ENCODE assay signal across 8 cellular contexts in the genomic region with DNA sequence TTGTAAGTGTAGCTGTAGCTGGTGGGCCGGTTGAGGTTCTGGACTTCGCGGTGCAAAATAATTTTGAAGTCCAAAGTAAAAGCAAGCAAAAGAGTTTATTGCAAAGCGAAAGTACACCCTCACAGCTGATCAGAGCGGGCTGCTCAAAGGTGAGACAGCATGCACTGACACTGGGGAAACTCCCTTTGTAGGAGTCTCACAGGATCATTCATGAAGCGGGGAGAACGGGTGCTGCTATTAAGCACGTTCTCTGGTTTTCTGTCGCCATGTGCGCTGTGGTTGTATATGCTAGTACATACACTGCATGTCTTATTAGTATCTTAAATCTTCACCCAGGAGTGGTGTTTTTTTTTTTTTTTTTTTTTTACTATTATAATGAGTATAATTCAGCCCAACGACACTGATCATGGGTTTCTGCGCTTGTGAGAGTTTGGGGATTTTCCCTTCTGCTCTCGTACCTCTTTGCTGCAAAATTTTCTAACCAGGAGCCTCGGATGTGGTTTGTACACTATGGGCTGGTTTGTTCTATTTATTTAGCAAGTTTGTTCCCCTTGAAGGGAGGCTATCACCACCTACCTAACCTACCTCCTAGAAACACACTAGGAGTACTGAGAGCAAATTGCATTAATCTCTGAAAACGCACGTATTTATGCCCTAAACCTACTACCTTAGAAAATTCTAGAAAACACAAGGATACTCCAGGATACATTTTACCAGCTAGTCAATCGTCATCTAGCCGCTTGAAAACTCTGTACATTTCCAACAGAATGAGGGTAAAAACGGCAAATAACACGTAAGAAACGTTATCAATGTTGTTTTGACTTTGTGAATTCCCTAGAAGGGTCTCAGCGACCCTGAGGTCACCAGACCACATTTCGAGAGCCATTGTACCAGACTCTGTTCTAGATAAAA. TPM values are rescaled to one million over a fixed set of nuclear protein-coding genes. Genes with fewer than 3 reads are reported as not detected.
DNase-seq lines count a peak whose midpoint lies in the region; ATAC-seq and TF ChIP-seq lines count a peak whose summit lies in the region.

No MANE protein-coding gene starts in this region.

- H3K4me1 ChIP-seq in cardiac muscle cell (ENCODE audit: low read depth): peaks cover 4% of the 10 kb centered on the region

- H3K36me3 ChIP-seq in cardiac muscle cell: peaks cover 8% of the 10 kb centered on the region

- no peaks in the 10 kb centered on the region for H3K9me3 ChIP-seq in cardiac muscle cell (ENCODE audit: low read depth)

- intact Hi-C loops in Right ventricle myocardium superior (cut with DNase I): no loop called here

- no peaks in the 10 kb centered on the region for H3K27me3 ChIP-seq in cardiac muscle cell

- ATAC-seq in Right ventricle myocardium superior (ENCODE audit: poor library complexity): no peak
- ATAC-seq in HG03135 (IDR thresholded peaks at IDR 0.05; ENCODE audit: unreplicated experiment): peak; percentile 53
- ATAC-seq in left lobe of liver: peak; percentile 63

- TF ChIP-seq CTCF in cardiac muscle cell (IDR thresholded peaks at IDR 0.05; ENCODE audit: low read depth, low read length): no peak

- DNase-seq in cardiac muscle cell (ENCODE audit: low read depth in 1 of 2, low spot score in 1 of 2) (no peak), Right ventricle myocardium superior (no peak), T-helper 1 cell (peak; percentile 62 to 90 (median 75)), astrocyte of the hippocampus (ENCODE audit: low read depth, low spot score) (peak; percentile 3), left lobe of liver (ENCODE audit: low spot score) (peak; percentile 72), HPDE6-E6E7 (ENCODE audit: extremely low spot score) (no peak)
- peak; percentile 53 to 81 (median 58) for DNase-seq in stimulated activated CD4-positive, alpha-beta T cell treated with anti-CD3 and anti-CD28 coated beads, TNF-alpha, amount 100 ng/mL, for 48 hours (ENCODE audit: low read depth in 3 of 3)

- H3K4me3 ChIP-seq in cardiac muscle cell: peak overlapping the region; percentile 88

- H3K27ac ChIP-seq in cardiac muscle cell: no peak overlapping the region

RNA-seq across cellular contexts. Expression of gene AP4E1, which starts 1.3 kb away (rescaled TPM):
- total RNA-seq in cardiac muscle cell (6.1 and 6.4 TPM in 2 replicates), Right ventricle myocardium superior (6.0 TPM), left lobe of liver (4.4 TPM)
- polyA plus RNA-seq in cardiac muscle cell: 3.5 and 7.3 TPM in 2 replicates

Comparison
In these comparisons a context has a peak if more than half of its experiments do, and no peak if none do; other contexts are left out.
1. DNase-seq: peak in T-helper 1 cell (5 of 5), astrocyte of the hippocampus (single experiment), left lobe of liver (single experiment) and stimulated activated CD4-positive, alpha-beta T cell treated with anti-CD3 and anti-CD28 coated beads, TNF-alpha, amount 100 ng/mL, for 48 hours (3 of 3); none in cardiac muscle cell (0 of 2), Right ventricle myocardium superior (single experiment) and HPDE6-E6E7 (single experiment).